In genomic region chr15:76150971-76151598, GRCh38 we compare ENCODE assay signal across 8 cellular contexts.
A peak's percentile ranks its signal among the peaks of the same experiment; 100 is the strongest.
DNase-seq lines count a peak whose midpoint lies in the region; ATAC-seq and TF ChIP-seq lines count a peak whose summit lies in the region.

No MANE protein-coding gene starts in this region.

- TF ChIP-seq CTCF in colonic mucosa (IDR thresholded peaks at IDR 0.05) (peak; percentile 93), right lobe of liver (IDR thresholded peaks at IDR 0.05) (peak; percentile 66 to 89 (median 87))

- intact Hi-C loops in colonic mucosa (cut with DNase I), result no loop called here
- intact Hi-C loops in right lobe of liver (cut with DNase I), result loop anchor here in 1 of 2 donors (10.0 kb wide), 1 partner anchor 86 kb away; no protein-coding TSS in a partner anchor

- ATAC-seq in GM18511 (IDR thresholded peaks at IDR 0.05; ENCODE audit: unreplicated experiment), result peak; percentile 91
- ATAC-seq in HG03025 (IDR thresholded peaks at IDR 0.05; ENCODE audit: low FRiP score, unreplicated experiment), result peak; percentile 79
- ATAC-seq in right lobe of liver, result peak; percentile 84 to 91 (median 87)

- H3K36me3 ChIP-seq in colonic mucosa (no peaks in the 10 kb centered on the region), right lobe of liver (no peaks in the 10 kb centered on the region)

- no peak overlapping the region for H3K9ac ChIP-seq in colonic mucosa (ENCODE audit: low read depth in 2 of 2, low read length in 2 of 2)

- DNase-seq in AG08395 (ENCODE audit: low spot score) (peak; percentile 81), NCI-H345 treated with DMSO at 0.1 percent for 48 hours (lab: John Stamatoyannopoulos, UW; ENCODE audit: unreplicated experiment) (peak; percentile 2), colonic mucosa (peak; percentile 78), right lobe of liver (peak; percentile 67 to 71 (median 70))
- peak; percentile 63 to 77 for DNase-seq in activated CD4-positive, alpha-beta T cell treated with anti-CD3 and anti-CD28 coated beads for 4 hours
- DNase-seq in stimulated activated CD4-positive, alpha-beta T cell treated with anti-CD3 and anti-CD28 coated beads, TNF-alpha, amount 100 ng/mL, for 4 hours (ENCODE audit: low read depth in 3 of 3), result peak; percentile 59 to 74 (median 65)

- H3K27ac ChIP-seq in colonic mucosa (no peak overlapping the region), right lobe of liver (no peak overlapping the region)

- H3K9me3 ChIP-seq in colonic mucosa, result no peaks in the 10 kb centered on the region
- no peaks in the 10 kb centered on the region for H3K9me3 ChIP-seq in right lobe of liver

- H3K4me3 ChIP-seq in colonic mucosa (no peak overlapping the region), right lobe of liver (no peak overlapping the region)

- no peaks in the 10 kb centered on the region for H3K4me1 ChIP-seq in colonic mucosa
- no peaks in the 10 kb centered on the region for H3K4me1 ChIP-seq in right lobe of liver

- 12% methylated on average over 8 of the region's 9 CpGs for WGBS in right lobe of liver (ENCODE audit: insufficient coverage, low coverage, low lambda C conversion rate, missing lambda C conversion rate)

- no peak for TF ChIP-seq POLR2A in right lobe of liver (IDR thresholded peaks at IDR 0.05)

- H3K27me3 ChIP-seq in colonic mucosa (no peaks in the 10 kb centered on the region), right lobe of liver (no peaks in the 10 kb centered on the region)

Comparison
In these comparisons a context has a peak if more than half of its experiments do, and no peak if none do; other contexts are left out.
1. DNase-seq: peak in every context shown above with its lines; median percentile 81 in AG08395; 78 in colonic mucosa; 70 in activated CD4-positive, alpha-beta T cell treated with anti-CD3 and anti-CD28 coated beads for 4 hours; 70 in right lobe of liver; 65 in stimulated activated CD4-positive, alpha-beta T cell treated with anti-CD3 and anti-CD28 coated beads, TNF-alpha, amount 100 ng/mL, for 4 hours; 2 in NCI-H345 treated with DMSO at 0.1 percent for 48 hours.